In the genomic region with DNA sequence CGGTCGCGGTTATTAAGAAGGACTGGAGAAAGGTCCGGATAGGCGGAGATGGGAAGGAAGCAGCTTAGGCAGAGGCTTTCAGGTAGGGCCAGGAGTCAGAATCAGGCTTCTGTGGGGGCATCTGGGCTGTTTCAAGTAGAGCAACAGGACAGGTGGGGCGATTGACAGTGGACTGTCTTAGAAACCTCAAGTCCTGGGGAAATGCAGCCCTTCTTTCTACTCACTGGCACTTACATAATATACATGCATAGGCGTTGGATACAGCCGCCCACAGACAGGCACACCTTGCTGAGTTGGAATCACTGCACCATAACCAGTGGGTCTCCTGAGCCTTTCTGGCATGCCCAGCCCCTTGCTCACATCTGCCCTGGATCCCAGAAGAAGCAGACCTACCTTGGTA, we compare ENCODE assay signal across 8 cellular contexts. TPM values are rescaled to one million over a fixed set of nuclear protein-coding genes. Genes with fewer than 3 reads are reported as not detected.
A peak's percentile ranks its signal among the peaks of the same experiment; 100 is the strongest.
DNase-seq lines count a peak whose midpoint lies in the region; ATAC-seq and TF ChIP-seq lines count a peak whose summit lies in the region.

No MANE protein-coding gene starts in this region.

- peaks cover 69% of the 10 kb centered on the region for H3K36me3 Mint-ChIP-seq in activated T-cell treated with anti-CD3 and anti-CD28 coated beads, Interleukin-2, amount 50 U/mL, for 24 hours (ENCODE audit: low read depth)
- H3K36me3 Mint-ChIP-seq in type B pancreatic cell: peaks cover 11% of the 10 kb centered on the region

- peak overlapping the region; percentile 87 for H3K4me3 Mint-ChIP-seq in activated T-cell treated with anti-CD3 and anti-CD28 coated beads, Interleukin-2, amount 50 U/mL, for 24 hours
- H3K4me3 Mint-ChIP-seq in type B pancreatic cell: peak overlapping the region; percentile 92

- no peak for TF ChIP-seq CTCF in astrocyte of the cerebellum (IDR thresholded peaks at IDR 0.05; ENCODE audit: low read depth, low read length, missing control alignments)
- no peak for TF ChIP-seq CTCF in lower leg skin (IDR thresholded peaks at IDR 0.05)
- TF ChIP-seq CTCF in type B pancreatic cell (conservative IDR thresholded peaks at IDR 0.05): no peak

- DNase-seq in activated T-cell treated with anti-CD3 and anti-CD28 coated beads, Interleukin-2, amount 50 U/mL, for 24 hours: no peak
- no peak for DNase-seq in activated T-cell treated with anti-CD3 and anti-CD28 coated beads for 4 hours
- no peak for DNase-seq in astrocyte of the cerebellum (ENCODE audit: low read depth)
- DNase-seq in lower leg skin (ENCODE audit: low spot score in 2 of 2): peak in 1 of 2 donors; percentile 82
- peak; percentile 52 for DNase-seq in type B pancreatic cell (ENCODE audit: extremely low spot score, unreplicated experiment)
- no peak for DNase-seq in medulla oblongata (ENCODE audit: extremely low spot score)
- DNase-seq in stimulated activated CD4-positive, alpha-beta T cell treated with anti-CD3 and anti-CD28 coated beads, Interleukin-1b, Interleukin-23, amount 100 ng/mL, for 48 hours: no peak

- no peak for TF ChIP-seq POLR2A in lower leg skin (IDR thresholded peaks at IDR 0.05)

- intact Hi-C loops in lower leg skin (cut with DNase I; ENCODE audit: low total_unique reads): no loop called here

- in situ Hi-C loops in astrocyte of the cerebellum (cut with HindIII; ENCODE audit: low sequenced_read_pairs): no loop called here

- H3K4me3 ChIP-seq in astrocyte of the cerebellum (ENCODE audit: low read depth, low read length) (peak overlapping the region; percentile 77), lower leg skin (ENCODE audit: low read depth, poor library complexity, severe bottlenecking) (peak overlapping the region; percentile 79)

- H3K4me1 Mint-ChIP-seq in activated T-cell treated with anti-CD3 and anti-CD28 coated beads, Interleukin-2, amount 50 U/mL, for 24 hours (ENCODE audit: low read depth): peaks cover 57% of the 10 kb centered on the region
- H3K4me1 Mint-ChIP-seq in type B pancreatic cell (ENCODE audit: unreplicated experiment): peaks cover 32% of the 10 kb centered on the region

- WGBS in lower leg skin, 2 donors: 2 to 5% methylated on average over 8 of the region's 8 CpGs

- H3K9me3 Mint-ChIP-seq in activated T-cell treated with anti-CD3 and anti-CD28 coated beads, Interleukin-2, amount 50 U/mL, for 24 hours: no peaks in the 10 kb centered on the region
- no peaks in the 10 kb centered on the region for H3K9me3 Mint-ChIP-seq in type B pancreatic cell

- peak overlapping the region; percentile 98 for H3K27ac Mint-ChIP-seq in activated T-cell treated with anti-CD3 and anti-CD28 coated beads, Interleukin-2, amount 50 U/mL, for 24 hours
- H3K27ac Mint-ChIP-seq in type B pancreatic cell: peak overlapping the region; percentile 95

- no peak for ATAC-seq in HG02623 (IDR thresholded peaks at IDR 0.05; ENCODE audit: unreplicated experiment)

- H3K27me3 Mint-ChIP-seq in activated T-cell treated with anti-CD3 and anti-CD28 coated beads, Interleukin-2, amount 50 U/mL, for 24 hours: no peaks in the 10 kb centered on the region
- no peaks in the 10 kb centered on the region for H3K27me3 Mint-ChIP-seq in type B pancreatic cell

RNA-seq across cellular contexts. Expression of a gene that starts 0.7 kb away (rescaled TPM):
- total RNA-seq in lower leg skin: 10 to 100 TPM; 22.9 to 32.2 (median 23.6) TPM
- total RNA-seq in type B pancreatic cell (ENCODE audit: low replicate concordance): 31.1 and 55.6 TPM in 2 replicates

RNA-seq across cellular contexts. Expression of a gene that starts 2.3 kb away (rescaled TPM):
- 10 to 100 TPM; 28.1 to 50.1 (median 40.2) TPM for total RNA-seq in lower leg skin
- 81.2 and 118 TPM in 2 replicates for total RNA-seq in type B pancreatic cell (ENCODE audit: low replicate concordance)

RNA-seq across cellular contexts. Expression of a gene that starts 26.1 kb away (rescaled TPM):
- total RNA-seq in lower leg skin: 10 to 100 TPM; 23.4 to 36.1 (median 31.6) TPM
- total RNA-seq in type B pancreatic cell (ENCODE audit: low replicate concordance): 41.1 and 51.1 TPM in 2 replicates
